8 cellular contexts compared by ENCODE assay signal in the genomic region with DNA sequence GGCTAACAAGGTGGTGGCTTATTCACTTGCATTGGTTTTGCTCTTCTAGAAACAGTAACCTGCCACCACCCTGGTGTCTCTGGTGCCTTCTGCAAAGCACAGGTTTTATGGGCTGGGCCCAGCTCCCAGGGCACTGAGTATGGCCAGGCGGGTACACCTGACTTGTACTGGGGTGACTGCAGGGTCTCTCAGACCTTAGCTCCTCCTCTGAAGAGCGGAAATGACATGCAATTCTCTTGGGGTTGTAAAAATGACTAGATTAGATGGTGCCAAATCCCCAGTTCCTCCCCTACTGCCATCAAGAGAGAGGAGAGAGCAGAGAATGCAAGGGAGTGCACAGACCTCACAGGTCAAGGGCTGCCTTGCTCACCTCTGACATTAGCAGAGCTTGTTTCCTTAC. TPM values are rescaled to one million over a fixed set of nuclear protein-coding genes. Genes with fewer than 3 reads are reported as not detected.
A peak's percentile ranks its signal among the peaks of the same experiment; 100 is the strongest.
DNase-seq lines count a peak whose midpoint lies in the region; ATAC-seq and TF ChIP-seq lines count a peak whose summit lies in the region.

No MANE protein-coding gene starts in this region.

- H3K9me3 ChIP-seq in lung (ENCODE audit: control insufficient read depth in 2 of 2, insufficient read depth in 1 of 2, low read length in 1 of 2): no peaks in the 10 kb centered on the region
- H3K9me3 ChIP-seq in vagina: no peaks in the 10 kb centered on the region

- intact Hi-C loops in vagina (cut with DNase I): no loop called here

- peak; percentile 67 for DNase-seq in stimulated activated CD4-positive, alpha-beta T cell treated with anti-CD3 and anti-CD28 coated beads, Interleukin-1b, Interleukin-23, amount 100 ng/mL, for 48 hours
- DNase-seq in stimulated activated CD4-positive, alpha-beta T cell treated with anti-CD3 and anti-CD28 coated beads, Interleukin-2, amount 100 ng/mL, for 48 hours: no peak
- peak; percentile 58 for DNase-seq in activated T-cell treated with anti-CD3 and anti-CD28 coated beads, Interleukin-2, amount 50 U/mL, for 24 hours
- DNase-seq in lung (ENCODE audit: low spot score): no peak
- no peak for DNase-seq in vagina (ENCODE audit: extremely low spot score in 2 of 2)
- DNase-seq in amniotic stem cell (lab: John Stamatoyannopoulos, UW): no peak
- DNase-seq in AG08395 (ENCODE audit: low spot score): no peak

- H3K4me1 ChIP-seq in lung (ENCODE audit: control insufficient read depth in 2 of 2, insufficient read depth in 2 of 2, low read length in 2 of 2): peaks cover 22 to 40% of the 10 kb centered on the region in 2 donors
- H3K4me1 ChIP-seq in vagina: peaks cover 78% of the 10 kb centered on the region

- H3K27ac ChIP-seq in lung (ENCODE audit: low read depth in 1 of 2, low read length in 1 of 2) (peak overlapping the region; percentile 43 to 70), vagina (peak overlapping the region; percentile 92)

- peaks cover 25% of the 10 kb centered on the region for H3K36me3 Mint-ChIP-seq in activated T-cell treated with anti-CD3 and anti-CD28 coated beads, Interleukin-2, amount 50 U/mL, for 24 hours (ENCODE audit: low read depth)

- H3K9me3 Mint-ChIP-seq in activated T-cell treated with anti-CD3 and anti-CD28 coated beads, Interleukin-2, amount 50 U/mL, for 24 hours: no peaks in the 10 kb centered on the region

- TF ChIP-seq POLR2A in vagina (IDR thresholded peaks at IDR 0.05): no peak

- H3K4me3 ChIP-seq in lung (no peak overlapping the region), vagina (no peak overlapping the region)

- ATAC-seq in lung (ENCODE audit: insufficient read depth, low FRiP score): no peak
- ATAC-seq in SK-N-SH treated with all-trans-retinoic acid at 6 μM for 48 hours: no peak

- H3K4me3 Mint-ChIP-seq in activated T-cell treated with anti-CD3 and anti-CD28 coated beads, Interleukin-2, amount 50 U/mL, for 24 hours: peak overlapping the region; percentile 65

- H3K4me1 Mint-ChIP-seq in activated T-cell treated with anti-CD3 and anti-CD28 coated beads, Interleukin-2, amount 50 U/mL, for 24 hours (ENCODE audit: low read depth): peaks cover 97% of the 10 kb centered on the region

- no peaks in the 10 kb centered on the region for H3K27me3 ChIP-seq in lung (ENCODE audit: control insufficient read depth, insufficient read depth)
- no peaks in the 10 kb centered on the region for H3K27me3 ChIP-seq in vagina

- H3K27me3 Mint-ChIP-seq in activated T-cell treated with anti-CD3 and anti-CD28 coated beads, Interleukin-2, amount 50 U/mL, for 24 hours: no peaks in the 10 kb centered on the region

- H3K36me3 ChIP-seq in lung (ENCODE audit: control insufficient read depth in 2 of 2, insufficient read depth in 2 of 2, low read length in 2 of 2): no peaks in the 10 kb centered on the region
- no peaks in the 10 kb centered on the region for H3K36me3 ChIP-seq in vagina

- H3K27ac Mint-ChIP-seq in activated T-cell treated with anti-CD3 and anti-CD28 coated beads, Interleukin-2, amount 50 U/mL, for 24 hours: peak overlapping the region; percentile 100

- 73 to 92% methylated on average over 2 of the region's 2 CpGs for WGBS in lung, 2 donors

- no peak for TF ChIP-seq CTCF in lung (IDR thresholded peaks at IDR 0.05; ENCODE audit: control extremely low read depth, extremely low read depth)
- TF ChIP-seq CTCF in vagina (IDR thresholded peaks at IDR 0.05): no peak

TF ChIP-seq in SK-N-SH treated with all-trans-retinoic acid at 6 μM for 48 hours, 23 proteins besides CTCF, POLR2A, EP300 and RAD21:
- TF ChIP-seq ZNF8 (CRISPR knock-in tag; IDR thresholded peaks at IDR 0.05): no peak
- TF ChIP-seq ISL1 (CRISPR knock-in tag; IDR thresholded peaks at IDR 0.05): no peak
- no peak for TF ChIP-seq ZC3H10 (CRISPR knock-in tag; IDR thresholded peaks at IDR 0.05)
- TF ChIP-seq ZFP3 (CRISPR knock-in tag; IDR thresholded peaks at IDR 0.05): no peak
- TF ChIP-seq ZNF70 (CRISPR knock-in tag; IDR thresholded peaks at IDR 0.05): no peak
- TF ChIP-seq, protein P1, sequence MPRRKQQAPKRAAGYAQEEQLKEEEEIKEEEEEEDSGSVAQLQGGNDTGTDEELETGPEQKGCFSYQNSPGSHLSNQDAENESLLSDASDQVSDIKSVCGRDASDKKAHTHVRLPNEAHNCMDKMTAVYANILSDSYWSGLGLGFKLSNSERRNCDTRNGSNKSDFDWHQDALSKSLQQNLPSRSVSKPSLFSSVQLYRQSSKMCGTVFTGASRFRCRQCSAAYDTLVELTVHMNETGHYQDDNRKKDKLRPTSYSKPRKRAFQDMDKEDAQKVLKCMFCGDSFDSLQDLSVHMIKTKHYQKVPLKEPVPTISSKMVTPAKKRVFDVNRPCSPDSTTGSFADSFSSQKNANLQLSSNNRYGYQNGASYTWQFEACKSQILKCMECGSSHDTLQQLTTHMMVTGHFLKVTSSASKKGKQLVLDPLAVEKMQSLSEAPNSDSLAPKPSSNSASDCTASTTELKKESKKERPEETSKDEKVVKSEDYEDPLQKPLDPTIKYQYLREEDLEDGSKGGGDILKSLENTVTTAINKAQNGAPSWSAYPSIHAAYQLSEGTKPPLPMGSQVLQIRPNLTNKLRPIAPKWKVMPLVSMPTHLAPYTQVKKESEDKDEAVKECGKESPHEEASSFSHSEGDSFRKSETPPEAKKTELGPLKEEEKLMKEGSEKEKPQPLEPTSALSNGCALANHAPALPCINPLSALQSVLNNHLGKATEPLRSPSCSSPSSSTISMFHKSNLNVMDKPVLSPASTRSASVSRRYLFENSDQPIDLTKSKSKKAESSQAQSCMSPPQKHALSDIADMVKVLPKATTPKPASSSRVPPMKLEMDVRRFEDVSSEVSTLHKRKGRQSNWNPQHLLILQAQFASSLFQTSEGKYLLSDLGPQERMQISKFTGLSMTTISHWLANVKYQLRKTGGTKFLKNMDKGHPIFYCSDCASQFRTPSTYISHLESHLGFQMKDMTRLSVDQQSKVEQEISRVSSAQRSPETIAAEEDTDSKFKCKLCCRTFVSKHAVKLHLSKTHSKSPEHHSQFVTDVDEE (CRISPR knock-in tag; IDR thresholded peaks at IDR 0.05): no peak
- TF ChIP-seq ARNTL (CRISPR knock-in tag; IDR thresholded peaks at IDR 0.05; ENCODE audit: borderline replicate concordance, low read depth): no peak
- no peak for TF ChIP-seq ZFP30 (CRISPR knock-in tag; IDR thresholded peaks at IDR 0.05)
- no peak for TF ChIP-seq OSR1 (CRISPR knock-in tag; IDR thresholded peaks at IDR 0.05)

RNA-seq across cellular contexts. Expression of a gene that starts 14.7 kb away (rescaled TPM):
- total RNA-seq in lung (10 to 100 TPM; 79.7 to 83.0 TPM), vagina (82.5 TPM)
- 10 to 100 TPM; 16.4 to 36.2 TPM for polyA plus RNA-seq in lung

RNA-seq across cellular contexts. Expression of a gene that starts 41.7 kb away (rescaled TPM):
- 10 to 100 TPM; 25.6 to 26.2 TPM for total RNA-seq in lung
- polyA plus RNA-seq in lung: 10 to 100 TPM; 10.3 to 14.0 TPM
- total RNA-seq in vagina: 22.3 TPM

Comparison
In these comparisons a context has a peak if more than half of its experiments do, and no peak if none do; other contexts are left out.
1. DNase-seq: peak in stimulated activated CD4-positive, alpha-beta T cell treated with anti-CD3 and anti-CD28 coated beads, Interleukin-1b, Interleukin-23, amount 100 ng/mL, for 48 hours (single experiment) and activated T-cell treated with anti-CD3 and anti-CD28 coated beads, Interleukin-2, amount 50 U/mL, for 24 hours (single experiment); none in stimulated activated CD4-positive, alpha-beta T cell treated with anti-CD3 and anti-CD28 coated beads, Interleukin-2, amount 100 ng/mL, for 48 hours (0 of 2), lung (single experiment), vagina (0 of 2), amniotic stem cell (single experiment) and AG08395 (single experiment).